ENCODE assay signal across 31 cellular contexts in the genomic region with DNA sequence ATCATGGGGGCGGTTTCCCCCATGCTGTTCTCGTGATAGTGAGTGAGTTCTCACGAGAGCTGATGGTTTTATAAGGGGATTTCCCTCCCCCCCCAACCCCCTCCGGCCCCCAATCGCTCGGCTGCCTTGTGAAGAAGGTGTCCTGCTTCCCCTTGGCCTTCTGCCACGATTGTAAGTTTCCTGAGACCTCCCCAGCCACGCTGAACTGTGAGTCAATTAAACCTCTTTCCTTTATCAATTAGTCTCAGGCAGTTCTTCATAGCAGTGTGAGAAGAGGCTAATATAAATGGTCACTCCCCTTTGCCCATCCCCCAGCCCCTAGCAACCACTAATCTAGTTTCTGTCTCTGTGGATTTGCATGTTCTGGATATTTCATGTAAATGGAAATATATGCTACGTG. TPM values are rescaled to one million over a fixed set of nuclear protein-coding genes. Genes with fewer than 3 reads are reported as not detected.
"Had no signal": no experiment of that assay in that cellular context is flagged by ENCODE, and none has a peak within 500 bp of the region (broad histone marks: within the 10 kb centered on the region; RNA-seq: fewer than 3 reads in every experiment).

No MANE protein-coding gene starts in this region.

- H3K4me3 Mint-ChIP-seq: memory B cell; naive thymus-derived CD4-positive, alpha-beta T cell; natural killer cell treated with Interleukin-12 subunit alpha and Interleukin-12 subunit beta and Interleukin-15 and Interleukin-18, amount 100 ng/mL, for 72 hours; stimulated activated naive B cell treated with anti-CD40 and anti-IgM and Interleukin-4, amounts not matched to agents 10 μg/mL and 1 μg/mL and 100 μg/mL, for 72 hours had no signal

- H3K36me3 ChIP-seq: left ventricle myocardium inferior, pancreas, prostate gland, stomach, thyroid gland, transverse colon, upper lobe of left lung, vagina had no signal

- H3K27me3 ChIP-seq: pancreas, stomach, testis, thyroid gland, transverse colon, upper lobe of left lung, vagina had no signal

- DNase-seq: islet precursor cell; left ventricle myocardium inferior; midbrain; mucosa of descending colon; naive thymus-derived CD4-positive, alpha-beta T cell; nucleus accumbens; pancreas; posterior cingulate gyrus; retina; right cardiac atrium; stimulated activated CD4-positive, alpha-beta T cell treated with anti-CD3 and anti-CD28 coated beads, Interleukin-12 subunit alpha, Interleukin-12 subunit beta, amount 100 ng/mL, for 4 hours; stimulated activated CD4-positive, alpha-beta T cell treated with anti-CD3 and anti-CD28 coated beads, Interleukin-15, amount 100 ng/mL, for 24 hours; stimulated activated CD4-positive, alpha-beta T cell treated with anti-CD3 and anti-CD28 coated beads, Interleukin-2, amount 100 ng/mL, for 24 hours; stimulated activated CD4-positive, alpha-beta T cell treated with anti-CD3 and anti-CD28 coated beads, Interleukin-4, amount 100 ng/mL, for 1 hour; stimulated activated naive B cell treated with anti-CD40 and anti-IgM and Interleukin-4, amounts not matched to agents 10 μg/mL and 1 μg/mL and 100 μg/mL, for 72 hours; stimulated activated naive CD8-positive, alpha-beta T cell treated with anti-CD3 and anti-CD28 coated beads, Interleukin-15, Interleukin-2, amounts not matched to agents 100 U/mL and 50 U/mL, for 24 hours; stomach; testis; thyroid gland; transverse colon; upper lobe of left lung had no signal

- H3K27ac Mint-ChIP-seq: memory B cell; natural killer cell treated with Interleukin-12 subunit alpha and Interleukin-12 subunit beta and Interleukin-15 and Interleukin-18, amount 100 ng/mL, for 72 hours; stimulated activated naive B cell treated with anti-CD40 and anti-IgM and Interleukin-4, amounts not matched to agents 10 μg/mL and 1 μg/mL and 100 μg/mL, for 72 hours had no signal

- H3K4me1 ChIP-seq: left ventricle myocardium inferior, pancreas, prostate gland, stomach, testis, thyroid gland, transverse colon, vagina had no signal

- H3K27ac ChIP-seq: left ventricle myocardium inferior, pancreas, prostate gland, skin epidermis, stomach, testis, thyroid gland, transverse colon, upper lobe of left lung, vagina had no signal

- H3K9me3 Mint-ChIP-seq: natural killer cell treated with Interleukin-12 subunit alpha and Interleukin-12 subunit beta and Interleukin-15 and Interleukin-18, amount 100 ng/mL, for 72 hours had no signal

- H3K4me3 ChIP-seq: left ventricle myocardium inferior, lung, mucosa of descending colon, pancreas, prostate gland, skin epidermis, stomach, testis, thyroid gland, transverse colon, upper lobe of left lung, vagina had no signal

- H3K9me3 ChIP-seq: left ventricle myocardium inferior, mucosa of descending colon, pancreas, prostate gland, testis, thyroid gland, transverse colon, upper lobe of left lung, vagina had no signal

RNA-seq across cellular contexts. Expression of gene GPR143, which starts 16.5 kb away (rescaled TPM):
- total RNA-seq: left ventricle myocardium inferior; mesenteric fat pad; myocyte; naive thymus-derived CD4-positive, alpha-beta T cell; natural killer cell treated with Interleukin-12 subunit alpha and Interleukin-12 subunit beta and Interleukin-15 and Interleukin-18, amount 100 ng/mL, for 72 hours; osteoblast; sciatic nerve; vagina had no signal

RNA-seq across cellular contexts. Expression of gene SHROOM2, which starts 37.1 kb away (rescaled TPM):
- total RNA-seq: naive thymus-derived CD4-positive, alpha-beta T cell had no signal
